11 cellular contexts compared by ENCODE assay signal in the genomic region with DNA sequence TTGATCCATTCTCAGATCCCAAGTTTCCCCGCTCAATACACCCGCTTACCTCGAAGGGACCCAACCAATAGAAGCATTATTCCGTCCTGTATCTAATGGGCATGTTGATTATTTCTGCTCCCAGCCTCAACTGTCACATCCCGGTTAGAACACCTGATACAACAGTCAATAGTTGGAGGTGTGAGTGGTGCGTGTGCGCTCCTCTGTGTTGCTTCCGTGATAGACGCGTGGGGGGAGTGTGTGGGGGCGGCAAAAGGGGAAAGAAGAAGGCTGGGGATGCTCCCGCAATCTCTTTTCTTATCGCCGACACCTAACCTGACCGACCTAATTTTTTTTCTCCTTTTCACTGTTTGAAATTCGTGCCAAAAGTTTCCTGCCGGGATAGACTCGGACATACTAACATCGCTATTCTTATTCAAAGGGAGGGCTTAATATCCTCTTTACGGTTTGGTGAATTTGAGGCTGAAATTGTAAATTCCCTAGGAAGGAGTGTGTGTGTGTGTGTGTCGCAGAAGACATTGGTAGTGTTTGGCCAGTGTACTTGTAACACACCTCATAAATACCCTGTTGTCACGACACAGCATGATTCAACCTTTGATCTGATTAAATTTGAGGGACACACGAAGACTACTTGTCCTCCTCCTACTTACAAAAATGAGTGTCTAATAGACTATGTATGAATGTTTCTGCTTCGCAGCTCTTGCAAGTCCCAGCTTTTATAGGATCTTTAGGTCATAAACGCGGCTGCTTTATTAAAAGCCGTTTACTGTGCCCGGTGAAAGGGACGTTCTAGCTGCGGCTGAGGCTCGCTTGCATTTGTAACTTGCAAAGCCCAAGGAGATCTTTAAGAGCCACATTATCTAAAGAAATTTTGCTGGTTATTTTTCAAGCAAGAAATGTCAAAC. TPM values are rescaled to one million over a fixed set of nuclear protein-coding genes. Genes with fewer than 3 reads are reported as not detected.
DNase-seq lines count a peak whose midpoint lies in the region.
"Had no signal": no experiment of that assay in that cellular context is flagged by ENCODE, and none has a peak within 500 bp of the region (broad histone marks: within the 10 kb centered on the region; RNA-seq: fewer than 3 reads in every experiment).

No MANE protein-coding gene starts in this region.

- H3K4me1 Mint-ChIP-seq in activated CD4-positive, alpha-beta T cell treated with anti-CD3 and anti-CD28 coated beads, Interleukin-2, amount 10 ng/mL, durations not matched to agents 7 days and 5 days = peaks cover 42% of the 10 kb centered on the region

- H4K8ac ChIP-seq in neuronal stem cell (ENCODE audit: low read depth, low read length) = no peak overlapping the region

- peak overlapping the region; percentile 66 for H3K4me3 Mint-ChIP-seq in activated CD4-positive, alpha-beta T cell treated with anti-CD3 and anti-CD28 coated beads, Interleukin-2, amount 10 ng/mL, durations not matched to agents 7 days and 5 days

- H3K23ac ChIP-seq in neuronal stem cell (ENCODE audit: low read depth, low read length, poor library complexity) = no peak overlapping the region

- no peak overlapping the region for H3K14ac ChIP-seq in neuronal stem cell (ENCODE audit: low read length)

- peak overlapping the region; percentile 13 for H3K4me2 ChIP-seq in neuronal stem cell (ENCODE audit: insufficient read depth, low read length, poor library complexity, severe bottlenecking)

- H2BK120ac ChIP-seq in neuronal stem cell (ENCODE audit: low read depth, low read length) = no peak overlapping the region

- H2BK5ac ChIP-seq in neuronal stem cell (ENCODE audit: low read length) = no peak overlapping the region

- CTCF ChIA-PET in activated CD4-positive, alpha-beta T cell treated with anti-CD3 and anti-CD28 coated beads, Interleukin-2, amount 10 ng/mL, durations not matched to agents 7 days and 5 days (lab: Charles Lee) = no interaction called here

- H3K4me3 ChIP-seq in HUES6 (ENCODE audit: low read depth, low read length) (peak overlapping the region; percentile 82), endocrine pancreas (ENCODE audit: control insufficient read depth, insufficient read depth, low read length) (peak overlapping the region; percentile 92), neuronal stem cell (ENCODE audit: low read length in 2 of 2) (no peak overlapping the region)

- H2AFZ ChIP-seq in neuronal stem cell (ENCODE audit: low read length) = no peak overlapping the region

- peak overlapping the region; percentile 41 for H3K27ac Mint-ChIP-seq in activated CD4-positive, alpha-beta T cell treated with anti-CD3 and anti-CD28 coated beads, Interleukin-2, amount 10 ng/mL, durations not matched to agents 7 days and 5 days
- H3K27ac Mint-ChIP-seq: dendritic cell treated with granulocyte-macrophage colony-stimulating factor and Interleukin-4, amounts not matched to agents 40 ng/mL and 50 ng/mL, for 4 days had no signal

- H3K4ac ChIP-seq in neuronal stem cell (ENCODE audit: low read length) = no peak overlapping the region

- H3K36me3 ChIP-seq in HUES6 (ENCODE audit: control insufficient read depth, insufficient read depth, low read length) (no peaks in the 10 kb centered on the region), endocrine pancreas (ENCODE audit: control insufficient read depth, insufficient read depth, low read length) (no peaks in the 10 kb centered on the region), neuronal stem cell (replicated peaks in 1 of 2; ENCODE audit: control insufficient read depth in 2 of 2, insufficient read depth in 2 of 2, low read length in 2 of 2) (no peaks in the 10 kb centered on the region)
- H3K36me3 ChIP-seq: BLaER1 treated with 17β-estradiol and CSF1 and Interleukin-3, amounts not matched to agents 10 nM and 100 nM had no signal

- H3K27me3 Mint-ChIP-seq in activated CD4-positive, alpha-beta T cell treated with anti-CD3 and anti-CD28 coated beads, Interleukin-2, amount 10 ng/mL, durations not matched to agents 7 days and 5 days = peaks cover 92% of the 10 kb centered on the region

- no peaks in the 10 kb centered on the region for H3K9me3 Mint-ChIP-seq in activated CD4-positive, alpha-beta T cell treated with anti-CD3 and anti-CD28 coated beads, Interleukin-2, amount 10 ng/mL, durations not matched to agents 7 days and 5 days

- H3K27me3 ChIP-seq in HUES6 (ENCODE audit: control insufficient read depth, insufficient read depth, low read length) (peaks cover 86% of the 10 kb centered on the region), endocrine pancreas (ENCODE audit: control insufficient read depth, insufficient read depth, low read length) (no peaks in the 10 kb centered on the region), neuronal stem cell (ENCODE audit: control insufficient read depth in 3 of 3, insufficient read depth in 3 of 3, low read depth in 1 of 3, low read length in 3 of 3) (peaks cover 12 to 65% (median 58%) of the 10 kb centered on the region in 3 experiments)

- no peak overlapping the region for H2AK5ac ChIP-seq in neuronal stem cell (ENCODE audit: low read depth, low read length)

- H3K27ac ChIP-seq in HUES6 (ENCODE audit: low read depth, low read length) (no peak overlapping the region), neuronal stem cell (replicated peaks; ENCODE audit: low read length) (no peak overlapping the region)
- H3K27ac ChIP-seq: BLaER1 treated with 17β-estradiol and CSF1 and Interleukin-3, amounts not matched to agents 10 nM and 100 nM had no signal

- DNase-seq in activated CD4-positive, alpha-beta T cell treated with anti-CD3 and anti-CD28 coated beads, Interleukin-2, amount 10 ng/mL, durations not matched to agents 7 days and 5 days = no peak
- DNase-seq in activated CD4-positive, alpha-beta T cell treated with anti-CD3 and anti-CD28 coated beads for 48 hours = no peak
- no peak for DNase-seq in neuronal stem cell (ENCODE audit: low spot score)
- DNase-seq in stimulated activated CD4-positive, alpha-beta T cell treated with anti-CD3 and anti-CD28 coated beads, Interleukin-15, amount 100 ng/mL, for 24 hours = no peak
- no peak for DNase-seq in cortex of kidney (lab: John Stamatoyannopoulos, UW)
- DNase-seq in T-helper 9 cell = no peak
- DNase-seq: psoas muscle had no signal

- peaks cover 2% of the 10 kb centered on the region for H3K36me3 Mint-ChIP-seq in activated CD4-positive, alpha-beta T cell treated with anti-CD3 and anti-CD28 coated beads, Interleukin-2, amount 10 ng/mL, durations not matched to agents 7 days and 5 days (ENCODE audit: low read depth)

- H2BK12ac ChIP-seq in neuronal stem cell (ENCODE audit: low read length) = no peak overlapping the region

- H3K79me1 ChIP-seq in neuronal stem cell (ENCODE audit: low read depth, low read length) = peaks cover 3% of the 10 kb centered on the region

- H2BK15ac ChIP-seq in neuronal stem cell (ENCODE audit: low read length) = no peak overlapping the region

- no peak overlapping the region for H3K18ac ChIP-seq in neuronal stem cell (ENCODE audit: low read length)

- no peaks in the 10 kb centered on the region for H3K9me3 ChIP-seq in HUES6 (ENCODE audit: control insufficient read depth, insufficient read depth, low read depth, low read length)
- H3K9me3 ChIP-seq in endocrine pancreas (ENCODE audit: control insufficient read depth, low read length) = no peaks in the 10 kb centered on the region
- no peaks in the 10 kb centered on the region for H3K9me3 ChIP-seq in neuronal stem cell (replicated peaks in 1 of 2; ENCODE audit: control insufficient read depth in 2 of 2, insufficient read depth in 1 of 2, low read depth in 1 of 2, low read length in 2 of 2)
- H3K9me3 ChIP-seq: psoas muscle had no signal

- H4K91ac ChIP-seq in neuronal stem cell (ENCODE audit: low read depth, low read length, poor library complexity) = no peak overlapping the region

- H3K9ac ChIP-seq in HUES6 (ENCODE audit: low read length) (no peak overlapping the region), endocrine pancreas (ENCODE audit: control insufficient read depth, insufficient read depth, low read length) (no peak overlapping the region), neuronal stem cell (ENCODE audit: low read depth, low read length, poor library complexity) (no peak overlapping the region)
- H3K9ac ChIP-seq: BLaER1 treated with 17β-estradiol and CSF1 and Interleukin-3, amounts not matched to agents 10 nM and 100 nM had no signal

- POLR2A ChIA-PET in activated CD4-positive, alpha-beta T cell treated with anti-CD3 and anti-CD28 coated beads, Interleukin-2, amount 10 ng/mL, durations not matched to agents 7 days and 5 days (lab: Charles Lee) = no interaction called here

- WGBS in neuronal stem cell (ENCODE audit: extremely low coverage in 2 of 2, insufficient read length in 2 of 2, insufficient replicate concordance in 1 of 2), 2 donors = no CpG with 5 or more reads among the region's 31 CpGs

- peaks cover 55% of the 10 kb centered on the region for H3K4me1 ChIP-seq in HUES6 (ENCODE audit: control insufficient read depth, insufficient read depth, low read length)
- peaks cover 7% of the 10 kb centered on the region for H3K4me1 ChIP-seq in endocrine pancreas (ENCODE audit: control insufficient read depth, insufficient read depth, low read length)
- H3K4me1 ChIP-seq in neuronal stem cell (ENCODE audit: control insufficient read depth in 2 of 2, insufficient read depth in 1 of 2, low read depth in 1 of 2, low read length in 2 of 2) = peaks cover 30 to 38% of the 10 kb centered on the region in 2 donors

RNA-seq across cellular contexts. Expression of a gene that starts 1.5 kb away (rescaled TPM):
- total RNA-seq in activated CD4-positive, alpha-beta T cell treated with anti-CD3 and anti-CD28 coated beads, Interleukin-2, amount 10 ng/mL, durations not matched to agents 7 days and 5 days = under 1 TPM; 0.02 to 0.15 TPM
- 2.1 TPM for polyA plus RNA-seq in neuronal stem cell (2013, experiment 1 of 2)
- polyA plus RNA-seq in neuronal stem cell (2013, experiment 2 of 2) = 2.3 TPM

Comparison
In these comparisons a context has a peak if more than half of its experiments do, and no peak if none do; other contexts are left out.
1. H3K4me3 ChIP-seq: peak in HUES6 (single experiment) and endocrine pancreas (single experiment); none in neuronal stem cell (0 of 2).